ENCODE assay signal across 24 cellular contexts in genomic region chrX:97524340-97524739, GRCh38.
"Had no signal": no experiment of that assay in that cellular context is flagged by ENCODE, and none has a peak within 500 bp of the region (broad histone marks: within the 10 kb centered on the region; RNA-seq: fewer than 3 reads in every experiment).

No MANE protein-coding gene starts in this region.

- H3K36me3 ChIP-seq: cardiac muscle cell, gastroesophageal sphincter, left ventricle myocardium inferior, neutrophil, ovary, prostate gland, tibial artery had no signal

- H3K9me3 ChIP-seq: gastroesophageal sphincter, neutrophil, ovary, prostate gland had no signal

- H3K27ac Mint-ChIP-seq: activated CD4-positive, alpha-beta memory T cell treated with anti-CD3 and anti-CD28 coated beads, Interleukin-2, amount 10 ng/mL, durations not matched to agents 7 days and 5 days; activated CD4-positive, alpha-beta T cell treated with anti-CD3 and anti-CD28 coated beads, Interleukin-2, amount 10 ng/mL, durations not matched to agents 24 days and 14 days; activated naive CD4-positive, alpha-beta T cell treated with anti-CD3 and anti-CD28 coated beads for 36 hours; activated naive CD8-positive, alpha-beta T cell treated with anti-CD3 and anti-CD28 coated beads, Interleukin-2, amount 10 ng/mL, durations not matched to agents 7 days and 5 days; activated T-cell treated with anti-CD3 and anti-CD28 coated beads, Interleukin-2, amount 50 U/mL, for 72 hours; natural killer cell treated with Interleukin-12 subunit alpha and Interleukin-12 subunit beta and Interleukin-15 and Interleukin-18, amount 100 ng/mL, for 72 hours; stimulated activated naive CD8-positive, alpha-beta T cell treated with anti-CD3 and anti-CD28 coated beads, Interleukin-15, Interleukin-2, amounts not matched to agents 100 ng/mL and 50 ng/mL, for 24 hours; T-helper 2 cell treated with Interferon-gamma antibody and Interleukin-4, amounts not matched to agents 5 μg/mL and 100 μg/mL, for 36 hours had no signal

- H3K27me3 Mint-ChIP-seq: activated CD4-positive, alpha-beta memory T cell treated with anti-CD3 and anti-CD28 coated beads, Interleukin-2, amount 10 ng/mL, durations not matched to agents 7 days and 5 days; activated CD4-positive, alpha-beta T cell treated with anti-CD3 and anti-CD28 coated beads, Interleukin-2, amount 10 ng/mL, durations not matched to agents 24 days and 14 days; activated naive CD8-positive, alpha-beta T cell treated with anti-CD3 and anti-CD28 coated beads, Interleukin-2, amount 10 ng/mL, durations not matched to agents 7 days and 5 days; stimulated activated naive CD8-positive, alpha-beta T cell treated with anti-CD3 and anti-CD28 coated beads, Interleukin-15, Interleukin-2, amounts not matched to agents 100 ng/mL and 50 ng/mL, for 24 hours had no signal

- DNase-seq: activated CD4-positive, alpha-beta memory T cell treated with anti-CD3 and anti-CD28 coated beads, Interleukin-2, amount 10 ng/mL, durations not matched to agents 7 days and 5 days; activated CD4-positive, alpha-beta T cell treated with anti-CD3 and anti-CD28 coated beads, Interleukin-2, amount 10 ng/mL, durations not matched to agents 24 days and 14 days; activated effector memory CD4-positive, alpha-beta T cell treated with Interleukin-2 at 50 U/mL for 16 hours; activated naive CD4-positive, alpha-beta T cell treated with anti-CD3 and anti-CD28 coated beads for 36 hours; activated naive CD8-positive, alpha-beta T cell treated with anti-CD3 and anti-CD28 coated beads, Interleukin-2, amount 10 ng/mL, durations not matched to agents 7 days and 5 days; activated T-cell treated with anti-CD3 and anti-CD28 coated beads, Interleukin-2, amount 50 U/mL, for 72 hours; amygdala; head of caudate nucleus; hypothalamus; left ventricle myocardium inferior; midbrain; ovary; stimulated activated CD4-positive, alpha-beta T cell treated with anti-CD3 and anti-CD28 coated beads, Interleukin-4, amount 100 ng/mL, for 4 hours; tibial artery had no signal

- H3K27ac ChIP-seq: cardiac muscle cell, gastroesophageal sphincter, left ventricle myocardium inferior, neutrophil, ovary, prostate gland, tibial artery, VCaP had no signal

- H3K27me3 ChIP-seq: cardiac muscle cell, gastroesophageal sphincter, neutrophil, ovary, tibial artery had no signal

- ATAC-seq: activated CD4-positive, CD25-positive, alpha-beta regulatory T cell treated with anti-CD3 and anti-CD28 coated beads, Interleukin-2, amount 50 U/mL, for 24 hours; activated T-cell treated with anti-CD3 and anti-CD28 coated beads, Interleukin-2, amount 50 U/mL, for 72 hours; gastroesophageal sphincter; natural killer cell treated with Interleukin-12 subunit alpha and Interleukin-12 subunit beta and Interleukin-15 and Interleukin-18, amount 100 ng/mL, for 72 hours had no signal

- H3K4me3 Mint-ChIP-seq: activated CD4-positive, alpha-beta memory T cell treated with anti-CD3 and anti-CD28 coated beads, Interleukin-2, amount 10 ng/mL, durations not matched to agents 7 days and 5 days; activated CD4-positive, alpha-beta T cell treated with anti-CD3 and anti-CD28 coated beads, Interleukin-2, amount 10 ng/mL, durations not matched to agents 24 days and 14 days; activated naive CD4-positive, alpha-beta T cell treated with anti-CD3 and anti-CD28 coated beads for 36 hours; activated naive CD8-positive, alpha-beta T cell treated with anti-CD3 and anti-CD28 coated beads, Interleukin-2, amount 10 ng/mL, durations not matched to agents 7 days and 5 days; activated T-cell treated with anti-CD3 and anti-CD28 coated beads, Interleukin-2, amount 50 U/mL, for 72 hours; natural killer cell treated with Interleukin-12 subunit alpha and Interleukin-12 subunit beta and Interleukin-15 and Interleukin-18, amount 100 ng/mL, for 72 hours; stimulated activated naive CD8-positive, alpha-beta T cell treated with anti-CD3 and anti-CD28 coated beads, Interleukin-15, Interleukin-2, amounts not matched to agents 100 ng/mL and 50 ng/mL, for 24 hours; T-helper 2 cell treated with Interferon-gamma antibody and Interleukin-4, amounts not matched to agents 5 μg/mL and 100 μg/mL, for 36 hours had no signal

- H3K4me1 Mint-ChIP-seq: activated CD4-positive, alpha-beta memory T cell treated with anti-CD3 and anti-CD28 coated beads, Interleukin-2, amount 10 ng/mL, durations not matched to agents 7 days and 5 days; activated CD4-positive, alpha-beta T cell treated with anti-CD3 and anti-CD28 coated beads, Interleukin-2, amount 10 ng/mL, durations not matched to agents 24 days and 14 days; activated naive CD8-positive, alpha-beta T cell treated with anti-CD3 and anti-CD28 coated beads, Interleukin-2, amount 10 ng/mL, durations not matched to agents 7 days and 5 days had no signal

- FAIRE-seq: urothelium cell line had no signal

- H3K4me3 ChIP-seq: cardiac muscle cell, gastroesophageal sphincter, left ventricle myocardium inferior, ovary, prostate gland, tibial artery had no signal

- H3K4me1 ChIP-seq: gastroesophageal sphincter, left ventricle myocardium inferior, prostate gland, tibial artery had no signal
